In the genomic region with DNA sequence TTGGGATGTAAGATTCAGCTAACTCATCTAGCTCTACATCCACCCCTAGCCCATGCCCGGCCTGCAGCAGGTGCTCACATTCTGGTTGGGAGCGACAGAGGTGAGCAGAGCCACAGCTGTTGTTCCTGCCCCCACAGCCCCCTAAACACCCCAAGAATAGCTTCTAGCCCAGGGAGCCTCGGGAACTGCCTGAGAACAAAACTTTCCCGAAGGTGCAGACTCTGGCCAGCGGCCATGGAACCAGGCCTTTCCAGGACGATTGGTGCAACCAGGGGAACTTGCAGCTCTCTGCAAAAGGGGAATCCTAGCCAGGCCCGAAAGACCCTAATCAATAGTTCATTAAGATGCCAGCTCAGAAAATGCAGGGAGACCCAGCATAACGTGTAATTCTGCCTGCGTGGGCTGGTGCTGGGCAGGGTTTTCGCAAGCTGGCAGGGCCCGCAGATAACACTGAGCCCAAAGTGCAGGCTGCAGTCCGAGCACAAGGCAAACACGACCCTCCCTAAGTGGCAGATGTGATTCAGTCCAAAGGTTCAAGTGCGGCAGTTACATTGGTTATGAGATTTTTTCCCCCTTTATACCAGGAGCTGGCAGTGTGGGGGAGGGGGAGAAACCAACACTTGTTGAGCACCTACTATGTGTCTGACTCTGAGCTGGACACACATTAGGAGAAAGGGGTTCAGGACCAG, we compare ENCODE assay signal across 15 cellular contexts.
"Had no signal": no experiment of that assay in that cellular context is flagged by ENCODE, and none has a peak within 500 bp of the region (broad histone marks: within the 10 kb centered on the region; RNA-seq: fewer than 3 reads in every experiment).

No MANE protein-coding gene starts in this region.

- H3K4me3 ChIP-seq: heart left ventricle, left ventricle myocardium inferior, prostate gland had no signal

- DNase-seq: activated CD4-positive, alpha-beta memory T cell treated with anti-CD3 and anti-CD28 coated beads for 36 hours; activated CD8-positive, alpha-beta memory T cell treated with anti-CD3 and anti-CD28 coated beads, Interleukin-2, amount 50 U/mL, for 4 hours; activated naive CD4-positive, alpha-beta T cell; aorta; effector CD4-positive, alpha-beta T cell; heart left ventricle; left ventricle myocardium inferior; nucleus accumbens; stimulated activated CD4-positive, alpha-beta T cell treated with anti-CD3 and anti-CD28 coated beads, Interleukin-12 subunit alpha, Interleukin-12 subunit beta, amount 100 ng/mL, for 4 hours; stimulated activated naive CD4-positive, alpha-beta T cell treated with Interleukin-2 at 50 U/mL for 16 hours; T-cell; T1000 had no signal

- H3K36me3 Mint-ChIP-seq: activated CD4-positive, alpha-beta memory T cell treated with anti-CD3 and anti-CD28 coated beads for 36 hours; T-cell had no signal

- H3K27me3 Mint-ChIP-seq: activated CD4-positive, alpha-beta memory T cell treated with anti-CD3 and anti-CD28 coated beads for 36 hours had no signal

- H3K4me1 ChIP-seq: prostate gland had no signal

- ATAC-seq: heart left ventricle, sciatic nerve, T-cell had no signal

- H3K4me3 Mint-ChIP-seq: activated CD4-positive, alpha-beta memory T cell treated with anti-CD3 and anti-CD28 coated beads for 36 hours; activated T-helper 1 cell treated with anti-CD3 and anti-CD28 coated beads, Interleukin-12 subunit alpha, Interleukin-12 subunit beta, Interleukin-2, Interleukin-4 antibody, amounts not matched to agents 30 ng/mL and 10 ng/mL and 1 ng/mL, durations not matched to agents 14 hours and 24 hours and 36 hours; T-cell had no signal

- H3K27ac Mint-ChIP-seq: activated CD4-positive, alpha-beta memory T cell treated with anti-CD3 and anti-CD28 coated beads for 36 hours; activated T-helper 1 cell treated with anti-CD3 and anti-CD28 coated beads, Interleukin-12 subunit alpha, Interleukin-12 subunit beta, Interleukin-2, Interleukin-4 antibody, amounts not matched to agents 30 ng/mL and 10 ng/mL and 1 ng/mL, durations not matched to agents 14 hours and 24 hours and 36 hours; T-cell had no signal

- H3K27ac ChIP-seq: heart left ventricle, left ventricle myocardium inferior, prostate gland had no signal

- H3K9me3 Mint-ChIP-seq: activated CD4-positive, alpha-beta memory T cell treated with anti-CD3 and anti-CD28 coated beads for 36 hours; activated T-helper 1 cell treated with anti-CD3 and anti-CD28 coated beads, Interleukin-12 subunit alpha, Interleukin-12 subunit beta, Interleukin-2, Interleukin-4 antibody, amounts not matched to agents 30 ng/mL and 10 ng/mL and 1 ng/mL, durations not matched to agents 14 hours and 24 hours and 36 hours; T-cell had no signal

- H3K36me3 ChIP-seq: heart left ventricle, left ventricle myocardium inferior, prostate gland had no signal

- H3K9me3 ChIP-seq: prostate gland had no signal

- H3K27me3 ChIP-seq: heart left ventricle had no signal
